Comparison of ENCODE assay signal across 8 cellular contexts in the genomic region with DNA sequence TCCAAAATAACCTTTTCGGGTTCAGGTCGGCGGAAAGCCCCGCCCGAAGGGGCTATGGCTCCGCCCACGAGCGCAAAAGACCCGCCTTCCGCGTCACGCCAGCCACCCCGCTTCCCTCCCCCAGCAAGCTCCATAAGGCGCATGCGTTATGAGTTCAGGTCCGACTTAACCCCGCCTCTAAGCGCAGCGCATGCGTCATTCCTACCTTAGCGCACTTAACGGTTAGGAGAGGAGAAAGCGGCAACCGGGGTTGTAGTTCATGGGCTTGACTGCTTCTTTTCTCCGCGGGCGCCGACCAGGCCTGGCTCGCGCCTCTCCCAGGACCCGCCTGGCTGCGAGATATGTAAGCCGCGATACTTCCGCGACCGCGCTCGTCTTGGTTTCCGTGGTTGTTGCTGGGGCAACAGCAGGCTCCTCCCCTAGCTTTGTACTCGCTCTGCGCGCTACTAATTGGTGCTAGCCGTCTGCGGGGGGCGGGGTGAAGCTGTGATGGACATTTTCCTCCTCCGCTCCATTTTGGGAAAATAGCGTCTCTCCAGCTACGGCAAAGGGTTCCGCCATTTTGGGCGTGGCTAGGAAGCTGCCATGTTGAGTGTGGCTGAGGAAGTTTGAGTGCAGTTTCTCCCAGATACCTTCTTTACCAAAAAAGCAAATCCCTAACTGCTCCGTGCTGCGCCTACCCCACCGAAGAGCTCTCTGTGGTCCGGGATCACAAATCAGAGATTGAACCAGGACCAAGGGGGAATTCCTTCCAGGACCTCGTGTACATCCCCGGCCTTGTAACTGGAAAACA. TPM values are rescaled to one million over a fixed set of nuclear protein-coding genes. Genes with fewer than 3 reads are reported as not detected.
A peak's percentile ranks its signal among the peaks of the same experiment; 100 is the strongest.
DNase-seq lines count a peak whose midpoint lies in the region; ATAC-seq and TF ChIP-seq lines count a peak whose summit lies in the region.

Gene B9D2, minus strand, starts transcription at position 397 of the 793 bp plus-strand sequence. CDS start 630 bp downstream, outside the sequence.

- H3K36me3 Mint-ChIP-seq in activated naive CD8-positive, alpha-beta T cell treated with anti-CD3 and anti-CD28 coated beads for 36 hours = peaks cover 14% of the 10 kb centered on the region
- no peaks in the 10 kb centered on the region for H3K36me3 Mint-ChIP-seq in glutamatergic neuron (ENCODE audit: unreplicated experiment)

- H3K27ac ChIP-seq in osteoblast (ENCODE audit: low read depth, low read length) = peak within 1 kb of the TSS; percentile 100
- peak within 1 kb of the TSS; percentile 97 for H3K27ac ChIP-seq in thymus (ENCODE audit: low read depth)

- H3K36me3 ChIP-seq in osteoblast (ENCODE audit: insufficient read depth, low read length) = peaks cover 5% of the 10 kb centered on the region
- H3K36me3 ChIP-seq in thymus (ENCODE audit: control insufficient read depth, insufficient read depth) = peaks cover 10% of the 10 kb centered on the region

- no peaks in the 10 kb centered on the region for H4K20me1 ChIP-seq in osteoblast (ENCODE audit: insufficient read depth, low read length)

- peak within 1 kb of the TSS; percentile 95 for H2AFZ ChIP-seq in osteoblast (ENCODE audit: low read length)

- peak within 1 kb of the TSS; percentile 87 for H3K4me2 ChIP-seq in osteoblast (ENCODE audit: insufficient read depth, low read length)

- H3K9me3 ChIP-seq in osteoblast (ENCODE audit: low read depth, low read length) (no peaks in the 10 kb centered on the region), thymus (ENCODE audit: control insufficient read depth) (no peaks in the 10 kb centered on the region)

- POLR2A ChIA-PET in GM10248 (lab: Yijun Ruan, JAX) = interaction anchor here (0.5 to 3.0 kb wide), 8 partner anchors 8 to 938 kb away, joined by 3 to 25 read pairs (median 6); partner anchors contain the start of genes SERTAD1 and TGFB1

- peak within 1 kb of the TSS; percentile 96 for H3K27ac Mint-ChIP-seq in activated naive CD8-positive, alpha-beta T cell treated with anti-CD3 and anti-CD28 coated beads for 36 hours
- H3K27ac Mint-ChIP-seq in glutamatergic neuron (ENCODE audit: unreplicated experiment) = peak within 1 kb of the TSS; percentile 96

- H3K9me3 Mint-ChIP-seq in activated naive CD8-positive, alpha-beta T cell treated with anti-CD3 and anti-CD28 coated beads for 36 hours = no peaks in the 10 kb centered on the region
- H3K9me3 Mint-ChIP-seq in glutamatergic neuron (ENCODE audit: unreplicated experiment) = no peaks in the 10 kb centered on the region

- H3K4me3 ChIP-seq in osteoblast (ENCODE audit: insufficient read depth, low read length) (peak within 1 kb of the TSS; percentile 94), thymus (ENCODE audit: low read length) (peak within 1 kb of the TSS; percentile 54)

- H3K27me3 ChIP-seq in osteoblast (ENCODE audit: insufficient read depth, low read length) (no peaks in the 10 kb centered on the region), thymus (ENCODE audit: control insufficient read depth, insufficient read depth) (no peaks in the 10 kb centered on the region)

- H3K4me1 Mint-ChIP-seq in activated naive CD8-positive, alpha-beta T cell treated with anti-CD3 and anti-CD28 coated beads for 36 hours = peaks cover 24% of the 10 kb centered on the region
- no peaks in the 10 kb centered on the region for H3K4me1 Mint-ChIP-seq in glutamatergic neuron (ENCODE audit: low read depth, unreplicated experiment)

- peaks cover 24% of the 10 kb centered on the region for H3K4me1 ChIP-seq in osteoblast (ENCODE audit: insufficient read depth, low read length)
- H3K4me1 ChIP-seq in thymus (ENCODE audit: control insufficient read depth, insufficient read depth, low read length) = peaks cover 6% of the 10 kb centered on the region

- no peaks in the 10 kb centered on the region for H3K27me3 Mint-ChIP-seq in activated naive CD8-positive, alpha-beta T cell treated with anti-CD3 and anti-CD28 coated beads for 36 hours
- peaks cover 6% of the 10 kb centered on the region for H3K27me3 Mint-ChIP-seq in glutamatergic neuron (ENCODE audit: unreplicated experiment)

- peak within 1 kb of the TSS; percentile 90 for H3K4me3 Mint-ChIP-seq in activated naive CD8-positive, alpha-beta T cell treated with anti-CD3 and anti-CD28 coated beads for 36 hours
- H3K4me3 Mint-ChIP-seq in glutamatergic neuron (ENCODE audit: unreplicated experiment) = peak within 1 kb of the TSS; percentile 94

- ATAC-seq in HG02623 (IDR thresholded peaks at IDR 0.05; ENCODE audit: unreplicated experiment) = peak; percentile 80

- TF ChIP-seq CTCF in GM10248 (IDR thresholded peaks at IDR 0.05; ENCODE audit: control extremely low read depth, extremely low read depth, low read depth, missing control alignments) (no peak), glutamatergic neuron (IDR thresholded peaks at IDR 0.05; ENCODE audit: partially characterized antibody, unreplicated experiment) (no peak), osteoblast (IDR thresholded peaks at IDR 0.05; ENCODE audit: extremely low read depth, low read depth, low read length) (no peak)

- DNase-seq in GM10248 (ENCODE audit: extremely low spot score) (peak; percentile 97), NCI-H1105 (lab: John Stamatoyannopoulos, UW) (peak; percentile 98), SKM-1 treated with dmso at 0.1 percent for 144 hours (lab: John Stamatoyannopoulos, UW; ENCODE audit: unreplicated experiment) (peak; percentile 96), glutamatergic neuron (peak; percentile 96), osteoblast (ENCODE audit: insufficient read length, low spot score, missing footprints) (peak; percentile 97)
- peak; percentile 95 for DNase-seq in activated naive CD8-positive, alpha-beta T cell treated with anti-CD3 and anti-CD28 coated beads for 36 hours

- CTCF ChIA-PET in GM10248 (lab: Yijun Ruan, JAX) = interaction anchor here (0.7 to 4.1 kb wide), 9 partner anchors 9 to 207 kb away, joined by 3 to 68 read pairs (median 4); partner anchors contain the start of gene TGFB1

- H3K79me2 ChIP-seq in osteoblast (ENCODE audit: insufficient read depth, low read length) = peaks cover 37% of the 10 kb centered on the region

- WGBS in thymus = under 1% methylated on average over 57 of the region's 57 CpGs

RNA-seq across cellular contexts. Expression of gene B9D2, which starts in this region (rescaled TPM):
- total RNA-seq in activated naive CD8-positive, alpha-beta T cell treated with anti-CD3 and anti-CD28 coated beads for 36 hours = 1 to 10 TPM; 6.4 to 8.1 TPM
- total RNA-seq in glutamatergic neuron (ENCODE audit: unreplicated experiment) = 7.6 TPM
- 5.6 and 6.5 TPM in 2 replicates for total RNA-seq in osteoblast
- 9.0 TPM for polyA plus RNA-seq in thymus

Comparison
In these comparisons a context has a peak if more than half of its experiments do, and no peak if none do; other contexts are left out.
1. Peak in every context shown above with its lines: DNase-seq, ATAC-seq, H3K4me3 ChIP-seq and H3K27ac ChIP-seq.